Comparison of ENCODE assay signal across 1 cellular context in genomic region chr1:37860346-37860666, GRCh38.
TF ChIP-seq lines count a peak whose summit lies in the region.

No MANE protein-coding gene starts in this region.

TF ChIP-seq in K562, 482 proteins besides CTCF, POLR2A, EP300 and RAD21:
- TF ChIP-seq EGR1 (conservative IDR thresholded peaks at IDR 0.05) (no peak), SMAD3 (CRISPR knock-in tag; conservative IDR thresholded peaks at IDR 0.05) (no peak), IRF2 (CRISPR knock-in tag; IDR thresholded peaks at IDR 0.05) (no peak), CBFA2T2 (conservative IDR thresholded peaks at IDR 0.05) (no peak), NR1H2 (CRISPR knock-in tag; IDR thresholded peaks at IDR 0.05) (0 out of 2 replicates have a peak, but pooled peaks have one; percentile 84), ELF2 (CRISPR knock-in tag; IDR thresholded peaks at IDR 0.05) (no peak), KAT2B (IDR thresholded peaks at IDR 0.05; ENCODE audit: low read depth, low read length) (no peak), FIP1L1 (IDR thresholded peaks at IDR 0.05; ENCODE audit: low read depth, low read length, poor library complexity, severe bottlenecking) (no peak), ZBTB26 (CRISPR knock-in tag; IDR thresholded peaks at IDR 0.05) (0 out of 2 replicates have a peak, but pooled peaks have one; percentile 1), JUN (IDR thresholded peaks at IDR 0.05; ENCODE audit: borderline replicate concordance, low read depth, low read length) (no peak), JUN (CRISPR knock-in tag; IDR thresholded peaks at IDR 0.05; ENCODE audit: borderline replicate concordance) (0 out of 2 replicates have a peak, but pooled peaks have one; percentile 72), ELK3 (CRISPR knock-in tag; IDR thresholded peaks at IDR 0.05) (no peak), NKRF (IDR thresholded peaks at IDR 0.05; ENCODE audit: borderline replicate concordance) (no peak), ZFP1 (CRISPR knock-in tag; IDR thresholded peaks at IDR 0.05) (no peak), TEAD1 (CRISPR knock-in tag; IDR thresholded peaks at IDR 0.05) (0 out of 4 replicates have a peak, but pooled peaks of 1 of the 2 experiments have one; percentile 4), RFX5 (IDR thresholded peaks at IDR 0.05; ENCODE audit: low read depth, low read length) (no peak), POLR2AphosphoS2 (IDR thresholded peaks at IDR 0.05; ENCODE audit: low read length) (peak; percentile 16; the same call in 1 of the 2 replicates), POLR2AphosphoS5 (IDR thresholded peaks at IDR 0.05; ENCODE audit: control insufficient read depth, insufficient read depth, low read depth, low read length) (no peak), CREB1 (IDR thresholded peaks at IDR 0.05) (no peak), CREB1 (CRISPR knock-in tag; IDR thresholded peaks at IDR 0.05) (no peak)
- TF ChIP-seq, protein P1, sequence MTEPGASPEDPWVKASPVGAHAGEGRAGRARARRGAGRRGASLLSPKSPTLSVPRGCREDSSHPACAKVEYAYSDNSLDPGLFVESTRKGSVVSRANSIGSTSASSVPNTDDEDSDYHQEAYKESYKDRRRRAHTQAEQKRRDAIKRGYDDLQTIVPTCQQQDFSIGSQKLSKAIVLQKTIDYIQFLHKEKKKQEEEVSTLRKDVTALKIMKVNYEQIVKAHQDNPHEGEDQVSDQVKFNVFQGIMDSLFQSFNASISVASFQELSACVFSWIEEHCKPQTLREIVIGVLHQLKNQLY (CRISPR knock-in tag; conservative IDR thresholded peaks at IDR 0.05): 0 out of 4 replicates have a peak, but pooled peaks of 1 of the 2 experiments have one; percentile 30
- TF ChIP-seq, protein P2, sequence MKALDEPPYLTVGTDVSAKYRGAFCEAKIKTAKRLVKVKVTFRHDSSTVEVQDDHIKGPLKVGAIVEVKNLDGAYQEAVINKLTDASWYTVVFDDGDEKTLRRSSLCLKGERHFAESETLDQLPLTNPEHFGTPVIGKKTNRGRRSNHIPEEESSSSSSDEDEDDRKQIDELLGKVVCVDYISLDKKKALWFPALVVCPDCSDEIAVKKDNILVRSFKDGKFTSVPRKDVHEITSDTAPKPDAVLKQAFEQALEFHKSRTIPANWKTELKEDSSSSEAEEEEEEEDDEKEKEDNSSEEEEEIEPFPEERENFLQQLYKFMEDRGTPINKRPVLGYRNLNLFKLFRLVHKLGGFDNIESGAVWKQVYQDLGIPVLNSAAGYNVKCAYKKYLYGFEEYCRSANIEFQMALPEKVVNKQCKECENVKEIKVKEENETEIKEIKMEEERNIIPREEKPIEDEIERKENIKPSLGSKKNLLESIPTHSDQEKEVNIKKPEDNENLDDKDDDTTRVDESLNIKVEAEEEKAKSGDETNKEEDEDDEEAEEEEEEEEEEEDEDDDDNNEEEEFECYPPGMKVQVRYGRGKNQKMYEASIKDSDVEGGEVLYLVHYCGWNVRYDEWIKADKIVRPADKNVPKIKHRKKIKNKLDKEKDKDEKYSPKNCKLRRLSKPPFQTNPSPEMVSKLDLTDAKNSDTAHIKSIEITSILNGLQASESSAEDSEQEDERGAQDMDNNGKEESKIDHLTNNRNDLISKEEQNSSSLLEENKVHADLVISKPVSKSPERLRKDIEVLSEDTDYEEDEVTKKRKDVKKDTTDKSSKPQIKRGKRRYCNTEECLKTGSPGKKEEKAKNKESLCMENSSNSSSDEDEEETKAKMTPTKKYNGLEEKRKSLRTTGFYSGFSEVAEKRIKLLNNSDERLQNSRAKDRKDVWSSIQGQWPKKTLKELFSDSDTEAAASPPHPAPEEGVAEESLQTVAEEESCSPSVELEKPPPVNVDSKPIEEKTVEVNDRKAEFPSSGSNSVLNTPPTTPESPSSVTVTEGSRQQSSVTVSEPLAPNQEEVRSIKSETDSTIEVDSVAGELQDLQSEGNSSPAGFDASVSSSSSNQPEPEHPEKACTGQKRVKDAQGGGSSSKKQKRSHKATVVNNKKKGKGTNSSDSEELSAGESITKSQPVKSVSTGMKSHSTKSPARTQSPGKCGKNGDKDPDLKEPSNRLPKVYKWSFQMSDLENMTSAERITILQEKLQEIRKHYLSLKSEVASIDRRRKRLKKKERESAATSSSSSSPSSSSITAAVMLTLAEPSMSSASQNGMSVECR (CRISPR knock-in tag; IDR thresholded peaks at IDR 0.05): 0 out of 2 replicates have a peak, but pooled peaks have one; percentile 3
- TF ChIP-seq, protein P3, sequence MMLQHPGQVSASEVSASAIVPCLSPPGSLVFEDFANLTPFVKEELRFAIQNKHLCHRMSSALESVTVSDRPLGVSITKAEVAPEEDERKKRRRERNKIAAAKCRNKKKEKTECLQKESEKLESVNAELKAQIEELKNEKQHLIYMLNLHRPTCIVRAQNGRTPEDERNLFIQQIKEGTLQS (IDR thresholded peaks at IDR 0.05): no peak
- TF ChIP-seq, protein P3 (CRISPR knock-in tag; conservative IDR thresholded peaks at IDR 0.05): peak; percentile 69; the same call in 1 of the 2 replicates
- TF ChIP-seq, protein P4, sequence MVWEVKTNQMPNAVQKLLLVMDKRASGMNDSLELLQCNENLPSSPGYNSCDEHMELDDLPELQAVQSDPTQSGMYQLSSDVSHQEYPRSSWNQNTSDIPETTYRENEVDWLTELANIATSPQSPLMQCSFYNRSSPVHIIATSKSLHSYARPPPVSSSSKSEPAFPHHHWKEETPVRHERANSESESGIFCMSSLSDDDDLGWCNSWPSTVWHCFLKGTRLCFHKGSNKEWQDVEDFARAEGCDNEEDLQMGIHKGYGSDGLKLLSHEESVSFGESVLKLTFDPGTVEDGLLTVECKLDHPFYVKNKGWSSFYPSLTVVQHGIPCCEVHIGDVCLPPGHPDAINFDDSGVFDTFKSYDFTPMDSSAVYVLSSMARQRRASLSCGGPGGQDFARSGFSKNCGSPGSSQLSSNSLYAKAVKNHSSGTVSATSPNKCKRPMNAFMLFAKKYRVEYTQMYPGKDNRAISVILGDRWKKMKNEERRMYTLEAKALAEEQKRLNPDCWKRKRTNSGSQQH (CRISPR knock-in tag; IDR thresholded peaks at IDR 0.05): no peak
- TF ChIP-seq, protein P5, sequence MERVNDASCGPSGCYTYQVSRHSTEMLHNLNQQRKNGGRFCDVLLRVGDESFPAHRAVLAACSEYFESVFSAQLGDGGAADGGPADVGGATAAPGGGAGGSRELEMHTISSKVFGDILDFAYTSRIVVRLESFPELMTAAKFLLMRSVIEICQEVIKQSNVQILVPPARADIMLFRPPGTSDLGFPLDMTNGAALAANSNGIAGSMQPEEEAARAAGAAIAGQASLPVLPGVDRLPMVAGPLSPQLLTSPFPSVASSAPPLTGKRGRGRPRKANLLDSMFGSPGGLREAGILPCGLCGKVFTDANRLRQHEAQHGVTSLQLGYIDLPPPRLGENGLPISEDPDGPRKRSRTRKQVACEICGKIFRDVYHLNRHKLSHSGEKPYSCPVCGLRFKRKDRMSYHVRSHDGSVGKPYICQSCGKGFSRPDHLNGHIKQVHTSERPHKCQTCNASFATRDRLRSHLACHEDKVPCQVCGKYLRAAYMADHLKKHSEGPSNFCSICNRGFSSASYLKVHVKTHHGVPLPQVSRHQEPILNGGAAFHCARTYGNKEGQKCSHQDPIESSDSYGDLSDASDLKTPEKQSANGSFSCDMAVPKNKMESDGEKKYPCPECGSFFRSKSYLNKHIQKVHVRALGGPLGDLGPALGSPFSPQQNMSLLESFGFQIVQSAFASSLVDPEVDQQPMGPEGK (CRISPR knock-in tag; IDR thresholded peaks at IDR 0.05; ENCODE audit: borderline replicate concordance): no peak
